ENCODE assay signal across 19 cellular contexts in the genomic region with DNA sequence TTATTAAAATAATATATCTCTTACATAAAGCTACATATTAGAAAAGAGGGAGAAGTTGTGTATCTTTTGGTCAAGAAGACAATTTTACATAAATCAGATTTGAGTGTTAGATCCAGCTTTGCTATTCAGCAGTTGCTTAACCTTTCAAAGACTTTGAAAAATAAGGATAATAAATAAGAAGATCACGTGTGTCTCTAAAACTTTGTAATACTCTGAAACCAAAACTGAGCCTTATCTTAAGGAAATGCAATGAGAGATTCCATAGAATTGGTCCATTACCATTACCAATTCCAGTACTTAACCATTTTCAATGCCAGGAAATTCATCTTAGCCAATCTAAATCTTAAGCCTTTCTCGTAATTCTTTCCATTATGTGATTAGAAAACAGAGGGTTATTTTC.
"Had no signal": no experiment of that assay in that cellular context is flagged by ENCODE, and none has a peak within 500 bp of the region (broad histone marks: within the 10 kb centered on the region; RNA-seq: fewer than 3 reads in every experiment).

No MANE protein-coding gene starts in this region.

- H3K36me3 ChIP-seq: breast epithelium, esophagus muscularis mucosa, gastrocnemius medialis, heart left ventricle, right lobe of liver, upper lobe of right lung had no signal

- H3K9ac ChIP-seq: parathyroid adenoma had no signal

- H3K9me3 ChIP-seq: esophagus muscularis mucosa, gastrocnemius medialis, right lobe of liver, upper lobe of right lung had no signal

- H3K27me3 ChIP-seq: breast epithelium, esophagus muscularis mucosa, gastrocnemius medialis, heart left ventricle, right lobe of liver, upper lobe of right lung had no signal

- H3K4me3 ChIP-seq: breast epithelium, esophagus muscularis mucosa, gastrocnemius medialis, heart left ventricle, right lobe of liver, upper lobe of right lung had no signal

- H3K79me2 ChIP-seq: parathyroid adenoma had no signal

- H2AFZ ChIP-seq: parathyroid adenoma had no signal

- H3K27ac ChIP-seq: breast epithelium, gastrocnemius medialis, parathyroid adenoma, right lobe of liver, upper lobe of right lung had no signal

- DNase-seq: activated CD4-positive, alpha-beta T cell treated with anti-CD3 and anti-CD28 coated beads, Interleukin-2, amount 10 ng/mL, durations not matched to agents 24 days and 14 days; activated CD8-positive, alpha-beta T cell treated with anti-CD3 and anti-CD28 coated beads for 36 hours; activated naive CD4-positive, alpha-beta T cell; activated naive CD8-positive, alpha-beta T cell treated with anti-CD3 and anti-CD28 coated beads for 36 hours; activated T-cell treated with anti-CD3 and anti-CD28 coated beads, Interleukin-2, amount 50 U/mL, for 1 hour; anterior cingulate cortex; effector CD4-positive, alpha-beta T cell; gastrocnemius medialis; heart left ventricle; mesendoderm; naive thymus-derived CD8-positive, alpha-beta T cell; right lobe of liver; stimulated activated CD8-positive, alpha-beta memory T cell treated with anti-CD3 and anti-CD28 coated beads, Interleukin-4, amount 100 ng/mL, for 48 hours; stimulated activated naive CD4-positive, alpha-beta T cell; T1000; upper lobe of right lung had no signal

- H3K4me1 ChIP-seq: breast epithelium, gastrocnemius medialis, parathyroid adenoma, right lobe of liver, upper lobe of right lung had no signal
